2 cellular contexts compared by ENCODE assay signal in genomic region chr4:8125526-8126056, GRCh38.
TF ChIP-seq lines count a peak whose summit lies in the region.

No MANE protein-coding gene starts in this region.

TF ChIP-seq in H1, 55 proteins besides CTCF, POLR2A, EP300 and RAD21:
- no peak for TF ChIP-seq CHD1 (IDR thresholded peaks at IDR 0.05; ENCODE audit: low read depth, low read length)
- TF ChIP-seq CTBP2 (IDR thresholded peaks at IDR 0.05; ENCODE audit: borderline replicate concordance, insufficient read depth, insufficient read length, low read length): no peak
- TF ChIP-seq BACH1 (IDR thresholded peaks at IDR 0.05; ENCODE audit: low read length): no peak
- no peak for TF ChIP-seq EZH2 (IDR thresholded peaks at IDR 0.05; ENCODE audit: low read depth, low read length, severe bottlenecking)
- TF ChIP-seq CBX8 (IDR thresholded peaks at IDR 0.05; ENCODE audit: borderline replicate concordance, low read depth, low read length): no peak
- no peak for TF ChIP-seq JUND (IDR thresholded peaks at IDR 0.05; ENCODE audit: low read length)
- TF ChIP-seq RNF2 (IDR thresholded peaks at IDR 0.05; ENCODE audit: borderline replicate concordance, low read depth, low read length, missing control alignments, poor library complexity, severe bottlenecking): no peak
- no peak for TF ChIP-seq CBX5 (IDR thresholded peaks at IDR 0.05; ENCODE audit: low read depth, low read length)
- TF ChIP-seq SIX5 (IDR thresholded peaks at IDR 0.05; ENCODE audit: low read depth, low read length): no peak
- no peak for TF ChIP-seq BRCA1 (IDR thresholded peaks at IDR 0.05; ENCODE audit: low read depth, low read length)
- no peak for TF ChIP-seq MAFK (IDR thresholded peaks at IDR 0.05; ENCODE audit: low read depth, low read length)
TF ChIP-seq in H1: peak in this region for 0.

TF ChIP-seq in GM12891, 5 proteins besides CTCF, POLR2A, EP300 and RAD21:
- TF ChIP-seq POU2F2 (IDR thresholded peaks at IDR 0.05; ENCODE audit: low read depth, low read length) (no peak), PAX5 (IDR thresholded peaks at IDR 0.05; ENCODE audit: insufficient read depth, low read length, severe bottlenecking) (no peak), SPI1 (IDR thresholded peaks at IDR 0.05; ENCODE audit: low read depth, low read length) (no peak), TAF1 (IDR thresholded peaks at IDR 0.05; ENCODE audit: low read depth, low read length) (no peak), POLR2AphosphoS5 (IDR thresholded peaks at IDR 0.05; ENCODE audit: low read depth, low read length) (no peak)
